ENCODE assay signal across 8 cellular contexts in genomic region chr3:136751259-136752045, GRCh38. TPM values are rescaled to one million over a fixed set of nuclear protein-coding genes. Genes with fewer than 3 reads are reported as not detected.
DNase-seq lines count a peak whose midpoint lies in the region; ATAC-seq and TF ChIP-seq lines count a peak whose summit lies in the region.

No MANE protein-coding gene starts in this region.

- peaks cover 37% of the 10 kb centered on the region for H3K4me1 Mint-ChIP-seq in activated CD4-positive, alpha-beta memory T cell treated with anti-CD3 and anti-CD28 coated beads for 36 hours (ENCODE audit: low read depth)

- TF ChIP-seq POLR2A in GM18526 (IDR thresholded peaks at IDR 0.05; ENCODE audit: extremely low read depth, insufficient read length) (peak; percentile 39), lower leg skin (IDR thresholded peaks at IDR 0.05) (no peak)

- peak overlapping the region; percentile 61 for H3K4me3 ChIP-seq in lower leg skin (ENCODE audit: low read depth, poor library complexity, severe bottlenecking)

- peaks cover 6% of the 10 kb centered on the region for H3K36me3 Mint-ChIP-seq in activated CD4-positive, alpha-beta memory T cell treated with anti-CD3 and anti-CD28 coated beads for 36 hours

- H3K27ac Mint-ChIP-seq in activated CD4-positive, alpha-beta memory T cell treated with anti-CD3 and anti-CD28 coated beads for 36 hours = peak overlapping the region; percentile 92

- intact Hi-C loops in activated CD4-positive, alpha-beta memory T cell treated with anti-CD3 and anti-CD28 coated beads for 36 hours (cut with micrococcal nuclease) = loop anchor here (1.0 to 5.0 kb wide), 11 partner anchors 21 to 676 kb away; partner anchors contain the start of genes MSL2, NCK1 and PCCB
- intact Hi-C loops in lower leg skin (cut with DNase I; ENCODE audit: low total_unique reads) = loop anchor here (2.0 to 5.0 kb wide), 2 partner anchors 263 to 359 kb away; no protein-coding TSS in a partner anchor

- peak; percentile 34 for DNase-seq in NCI-H748 treated with DMSO at 0.1 percent for 48 hours (lab: John Stamatoyannopoulos, UW)
- peak; percentile 71 for DNase-seq in activated CD4-positive, alpha-beta memory T cell treated with anti-CD3 and anti-CD28 coated beads for 36 hours
- DNase-seq in dermis microvascular lymphatic vessel endothelial cell (ENCODE audit: low read depth in 2 of 2) = peak; percentile 45 to 89
- DNase-seq in lower leg skin (ENCODE audit: low spot score in 2 of 2) = peak; percentile 67 to 93
- peak; percentile 47 to 56 for DNase-seq in stimulated activated CD4-positive, alpha-beta T cell treated with anti-CD3 and anti-CD28 coated beads, Interleukin-4, amount 100 ng/mL, for 48 hours (ENCODE audit: low read depth in 2 of 2)

- ATAC-seq in HG03280 (IDR thresholded peaks at IDR 0.05; ENCODE audit: unreplicated experiment) = peak; percentile 13
- no peak for ATAC-seq in GM21367 (IDR thresholded peaks at IDR 0.05; ENCODE audit: unreplicated experiment)

- CTCF ChIA-PET in activated CD4-positive, alpha-beta memory T cell treated with anti-CD3 and anti-CD28 coated beads for 36 hours (lab: Charles Lee) = interaction anchor here (0.9 to 9.7 kb wide), 38 partner anchors 9 to 680 kb away, joined by 3 to 192 read pairs (median 6); partner anchors contain the start of genes MSL2, NCK1 and PCCB

- TF ChIP-seq CTCF in lower leg skin (IDR thresholded peaks at IDR 0.05) = no peak

- WGBS in lower leg skin, 2 donors = 0 to 2% methylated on average over 13 to 20 of the region's 77 CpGs

- H3K27me3 Mint-ChIP-seq in activated CD4-positive, alpha-beta memory T cell treated with anti-CD3 and anti-CD28 coated beads for 36 hours = no peaks in the 10 kb centered on the region

- POLR2A ChIA-PET in activated CD4-positive, alpha-beta memory T cell treated with anti-CD3 and anti-CD28 coated beads for 36 hours (lab: Charles Lee) = interaction anchor here (0.7 to 3.2 kb wide), 8 partner anchors 21 to 575 kb away, joined by 3 to 46 read pairs (median 4); partner anchors contain the start of genes MSL2 and NCK1

- H3K4me3 Mint-ChIP-seq in activated CD4-positive, alpha-beta memory T cell treated with anti-CD3 and anti-CD28 coated beads for 36 hours = peak overlapping the region; percentile 77

- no peaks in the 10 kb centered on the region for H3K9me3 Mint-ChIP-seq in activated CD4-positive, alpha-beta memory T cell treated with anti-CD3 and anti-CD28 coated beads for 36 hours

RNA-seq across cellular contexts. Expression of gene STAG1, which starts 0.7 kb away (rescaled TPM):
- 10 to 100 TPM; 30.6 to 32.3 TPM for total RNA-seq in activated CD4-positive, alpha-beta memory T cell treated with anti-CD3 and anti-CD28 coated beads for 36 hours
- 22.3 and 24.3 TPM in 2 replicates for total RNA-seq in dermis microvascular lymphatic vessel endothelial cell
- 10 to 100 TPM; 32.1 to 37.7 (median 34.4) TPM for total RNA-seq in lower leg skin
